In the genomic region with DNA sequence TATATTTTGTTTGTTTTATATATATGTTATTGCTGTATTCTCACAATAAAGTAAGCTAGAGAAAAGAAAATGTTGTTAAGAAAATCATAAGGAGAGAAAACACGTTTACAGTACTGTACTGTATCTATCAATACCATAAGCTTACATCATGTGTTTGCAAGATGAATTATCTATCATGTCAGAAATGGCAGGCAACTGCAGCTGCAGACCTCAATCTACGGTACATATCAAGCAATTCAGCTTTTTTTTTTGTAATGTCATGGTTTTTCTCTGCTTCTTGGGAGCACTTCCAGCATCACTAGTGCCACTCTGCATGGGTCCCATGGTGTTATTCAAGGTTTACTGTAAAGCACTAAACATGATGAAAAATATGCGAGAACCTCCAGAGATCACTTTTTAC, we compare ENCODE assay signal across 12 cellular contexts. TPM values are rescaled to one million over a fixed set of nuclear protein-coding genes. Genes with fewer than 3 reads are reported as not detected.
"Had no signal": no experiment of that assay in that cellular context is flagged by ENCODE, and none has a peak within 500 bp of the region (broad histone marks: within the 10 kb centered on the region; RNA-seq: fewer than 3 reads in every experiment).

No MANE protein-coding gene starts in this region.

- H3K4me3 ChIP-seq: GM23248, GM23338, HAP-1 had no signal

- H3K36me3 ChIP-seq: HAP-1 had no signal

- H3K4me1 ChIP-seq: HAP-1 had no signal

- ATAC-seq: GM23338, HCT116 had no signal

- H3K9me3 ChIP-seq: HAP-1 had no signal

- FAIRE-seq: H1, H54 had no signal

- DNase-seq: GM23248, GOT3, H7, H9, HCEC 1CT, HFFc6 had no signal

- H3K27ac ChIP-seq: GM23248 had no signal

- H3K9ac ChIP-seq: GM23248 had no signal

- H3K4me2 ChIP-seq: GM23338 had no signal

- H2AFZ ChIP-seq: GM23248, GM23338 had no signal

RNA-seq across cellular contexts. Expression of a gene that starts 8.9 kb away (rescaled TPM):
- total RNA-seq: GM23248, GM23338, H1, H7, H9, HFFc6 had no signal
- polyA plus RNA-seq: GM23248, GM23338, H1 had no signal

RNA-seq across cellular contexts. Expression of a gene that starts 19.3 kb away (rescaled TPM):
- total RNA-seq: GM23248, GM23338, H1, H4, H7, H9, HFFc6 had no signal
- polyA plus RNA-seq: GM23248, GM23338, H1 had no signal

RNA-seq across cellular contexts. Expression of a gene that starts 42.4 kb away (rescaled TPM):
- total RNA-seq: GM23248, GM23338, H1, H4, H7, H9, HFFc6 had no signal
- polyA plus RNA-seq: GM23248, GM23338 had no signal

RNA-seq across cellular contexts. Expression of a gene that starts 42.6 kb away (rescaled TPM):
- total RNA-seq: GM23248, GM23338, H1, H4, H7, H9, HFFc6 had no signal
- polyA plus RNA-seq: GM23248, GM23338, H1 had no signal

RNA-seq across cellular contexts. Expression of a gene that starts 59.7 kb away (rescaled TPM):
- total RNA-seq: GM23248, GM23338, H1, H4, H7, H9, HFFc6 had no signal
- polyA plus RNA-seq: GM23248, GM23338, H1 had no signal
